Comparison of ENCODE assay signal across 8 cellular contexts in genomic region chr19:2455481-2456300, GRCh38. TPM values are rescaled to one million over a fixed set of nuclear protein-coding genes. Genes with fewer than 3 reads are reported as not detected.
A peak's percentile ranks its signal among the peaks of the same experiment; 100 is the strongest.
DNase-seq lines count a peak whose midpoint lies in the region; ATAC-seq and TF ChIP-seq lines count a peak whose summit lies in the region.

No MANE protein-coding gene starts in this region.

- H3K4me3 ChIP-seq in OCI-LY3 (ENCODE audit: low read length) (peak overlapping the region; percentile 92), spleen (peak overlapping the region; percentile 81 to 100 (median 96))

- no peak for ATAC-seq in GM21786 (IDR thresholded peaks at IDR 0.05; ENCODE audit: unreplicated experiment)

- H2BK15ac ChIP-seq in H9 (ENCODE audit: low read depth, low read length), result no peak overlapping the region

- H3K9ac ChIP-seq in ES-I3 (ENCODE audit: low read depth, low read length) (peak overlapping the region; percentile 82), H9 (ENCODE audit: extremely low read depth, insufficient read length, low read length) (peak overlapping the region; percentile 62), OCI-LY3 (ENCODE audit: low read length) (peak overlapping the region; percentile 100)

- no peak for TF ChIP-seq POLR2A in spleen (IDR thresholded peaks at IDR 0.05)

- H3K14ac ChIP-seq in H9 (ENCODE audit: insufficient read depth, low read length), result 0 out of 2 replicates have a peak overlapping the region, but pooled peaks have one; percentile 78

- H3K4ac ChIP-seq in H9 (ENCODE audit: low read depth, low read length), result no peak overlapping the region

- H4K20me1 ChIP-seq in H9 (ENCODE audit: control insufficient read depth, insufficient read depth, insufficient read length), result no peaks in the 10 kb centered on the region
- H4K20me1 ChIP-seq in OCI-LY3 (ENCODE audit: insufficient read depth, low read length), result peaks cover 48% of the 10 kb centered on the region

- no peak overlapping the region for H3K23ac ChIP-seq in H9 (ENCODE audit: insufficient read length, low read depth, low read length)

- DNase-seq in H9 (no peak), hepatic stellate cell (ENCODE audit: low spot score) (peak; percentile 68), spleen (peak; percentile 89), NCI-H2029 treated with DMSO at 0.1 percent for 48 hours (lab: John Stamatoyannopoulos, UW) (no peak)

- H3K4me1 ChIP-seq in ES-I3 (ENCODE audit: insufficient read depth, low read length), result peaks cover 11% of the 10 kb centered on the region; the same call in 1 of the 2 replicates
- no peaks in the 10 kb centered on the region; the same call in 1 of the 2 replicates for H3K4me1 ChIP-seq in H9 (ENCODE audit: insufficient read depth, low read length)
- peaks cover 38% of the 10 kb centered on the region for H3K4me1 ChIP-seq in OCI-LY3 (ENCODE audit: low read length)
- H3K4me1 ChIP-seq in spleen, result peaks cover 4 to 46% (median 24%) of the 10 kb centered on the region in 6 donors

- H4K8ac ChIP-seq in H9 (replicated peaks; ENCODE audit: insufficient read length, low read depth, low read length), result no peak overlapping the region

- H2AK5ac ChIP-seq in H9 (ENCODE audit: insufficient read length, low read length), result no peak overlapping the region

- no peaks in the 10 kb centered on the region; the same call in 1 of the 2 replicates for H3K36me3 ChIP-seq in ES-I3 (ENCODE audit: insufficient read depth, low read length)
- H3K36me3 ChIP-seq in OCI-LY3 (replicated peaks; ENCODE audit: low read depth, low read length), result peaks cover 20% of the 10 kb centered on the region
- peaks cover 0 to 11% (median 0%) of the 10 kb centered on the region in 6 donors for H3K36me3 ChIP-seq in spleen

- H3K18ac ChIP-seq in H9 (ENCODE audit: insufficient read length, low read depth, low read length), result no peak overlapping the region

- H3K27me3 ChIP-seq in H9 (ENCODE audit: insufficient read depth, low read length), result no peaks in the 10 kb centered on the region
- no peaks in the 10 kb centered on the region for H3K27me3 ChIP-seq in OCI-LY3 (ENCODE audit: low read depth, low read length)
- H3K27me3 ChIP-seq in spleen (replicated peaks in 1 of 7), result no peaks in the 10 kb centered on the region

- no peak overlapping the region for H3T11ph ChIP-seq in H9 (ENCODE audit: low read length)

- no peak overlapping the region for H2BK5ac ChIP-seq in H9 (ENCODE audit: insufficient read length, low read length)

- no peaks in the 10 kb centered on the region for H3K9me3 ChIP-seq in ES-I3 (ENCODE audit: control insufficient read depth, insufficient read depth, low read length)
- H3K9me3 ChIP-seq in H9 (ENCODE audit: control insufficient read depth, low read depth, low read length), result no peaks in the 10 kb centered on the region
- no peaks in the 10 kb centered on the region for H3K9me3 ChIP-seq in OCI-LY3 (ENCODE audit: insufficient read depth, low read length)
- no peaks in the 10 kb centered on the region for H3K9me3 ChIP-seq in spleen

- H2BK120ac ChIP-seq in H9 (ENCODE audit: low read depth, low read length, poor library complexity, severe bottlenecking), result no peak overlapping the region

- peaks cover 8 to 22% of the 10 kb centered on the region in 2 experiments for H3K4me1 Mint-ChIP-seq in H9
- peaks cover 15% of the 10 kb centered on the region for H3K4me1 Mint-ChIP-seq in activated naive CD8-positive, alpha-beta T cell (ENCODE audit: low read depth)

- no peak overlapping the region for H2BK20ac ChIP-seq in H9 (ENCODE audit: low read depth, low read length, poor library complexity, severe bottlenecking)

- H3K4me3 Mint-ChIP-seq in H9, result peak overlapping the region; percentile 79 to 90
- H3K4me3 Mint-ChIP-seq in activated naive CD8-positive, alpha-beta T cell, result peak overlapping the region; percentile 83

- no peak overlapping the region for H3K56ac ChIP-seq in H9 (ENCODE audit: insufficient read length, low read depth, low read length)

- H4K91ac ChIP-seq in H9 (ENCODE audit: insufficient read length, low read depth, low read length), result no peak overlapping the region

- peaks cover 2% of the 10 kb centered on the region for H3K23me2 ChIP-seq in H9 (ENCODE audit: insufficient read length, low read depth, low read length, poor library complexity, severe bottlenecking)

- H3K79me2 ChIP-seq in H9 (ENCODE audit: insufficient read depth, low read length), result peaks cover 26% of the 10 kb centered on the region; the same call in 1 of the 2 replicates
- peaks cover 66% of the 10 kb centered on the region for H3K79me2 ChIP-seq in OCI-LY3 (ENCODE audit: low read length)

- H2AFZ ChIP-seq in H9 (ENCODE audit: low read length) (no peak overlapping the region), OCI-LY3 (ENCODE audit: low read depth, low read length) (no peak overlapping the region)

- H3K27me3 Mint-ChIP-seq in H9 (ENCODE audit: low read depth), result no peaks in the 10 kb centered on the region
- H3K27me3 Mint-ChIP-seq in activated naive CD8-positive, alpha-beta T cell, result no peaks in the 10 kb centered on the region

- intact Hi-C loops in spleen (cut with DNase I; ENCODE audit: low total_unique reads), result no loop called here

- no peaks in the 10 kb centered on the region for H3K9me3 Mint-ChIP-seq in H9
- no peaks in the 10 kb centered on the region for H3K9me3 Mint-ChIP-seq in activated naive CD8-positive, alpha-beta T cell (ENCODE audit: low read depth)

- H3K4me2 ChIP-seq in H9 (ENCODE audit: insufficient read depth, insufficient read length, low read length) (peak overlapping the region; percentile 35), OCI-LY3 (ENCODE audit: low read length) (peak overlapping the region; percentile 90)

- no peak overlapping the region for H3K27ac ChIP-seq in H9 (ENCODE audit: insufficient read length, low read depth, low read length)
- H3K27ac ChIP-seq in OCI-LY3 (ENCODE audit: low read length), result peak overlapping the region; percentile 85
- H3K27ac ChIP-seq in spleen, result peak overlapping the region in 4 of 8 donors; percentile 62 to 84 (median 76)

- H3K27ac Mint-ChIP-seq in H9, result peak overlapping the region in 2 of 3 experiments; percentile 49 to 85; a peak in 3 of 7 replicates
- H3K27ac Mint-ChIP-seq in activated naive CD8-positive, alpha-beta T cell, result peak overlapping the region; percentile 73

- peaks cover 6% of the 10 kb centered on the region for H3K79me1 ChIP-seq in H9 (ENCODE audit: insufficient read depth, low read depth, low read length, poor library complexity, severe bottlenecking)

- TF ChIP-seq CTCF in H9 (conservative IDR thresholded peaks at IDR 0.05), result no peak
- TF ChIP-seq CTCF in OCI-LY3 (IDR thresholded peaks at IDR 0.05; ENCODE audit: low read depth, low read length), result no peak
- no peak for TF ChIP-seq CTCF in spleen (IDR thresholded peaks at IDR 0.05 in 8 of 11, conservative IDR thresholded peaks at IDR 0.05 in 3 of 11)

- peaks cover 0 to 3% (median 0%) of the 10 kb centered on the region in 3 experiments; a peak in 3 of 7 replicates for H3K36me3 Mint-ChIP-seq in H9 (ENCODE audit: insufficient read depth in 1 of 3, low read depth in 3 of 3)
- H3K36me3 Mint-ChIP-seq in activated naive CD8-positive, alpha-beta T cell, result no peaks in the 10 kb centered on the region

- no peak overlapping the region for H4K5ac ChIP-seq in H9 (ENCODE audit: insufficient read length, low read depth, low read length)

- no peak overlapping the region for H2BK12ac ChIP-seq in H9 (ENCODE audit: insufficient read length, low read depth, low read length)

- no CpG with 5 or more reads among the region's 42 CpGs for WGBS in H9 (ENCODE audit: extremely low coverage, insufficient read length, low lambda C conversion rate)
- 4 to 7% (median 7%) methylated on average over 20 to 42 of the region's 42 CpGs for WGBS in spleen, 5 donors

RNA-seq across cellular contexts. Expression of gene LMNB2, which starts 1.1 kb away (rescaled TPM):
- total RNA-seq in H9 (2021) (173 and 174 TPM in 2 replicates), spleen (10 to 100 TPM; 15.5 to 26.0 (median 21.6) TPM)
- polyA plus RNA-seq in spleen, result 10 to 100 TPM in 1 of 3 donors, 1 to 10 TPM in 2; 4.9 to 21.7 (median 8.9) TPM

RNA-seq across cellular contexts. Expression of gene GADD45B, which starts 20.2 kb away (rescaled TPM):
- total RNA-seq in H9 (2021), result 13.5 and 16.2 TPM in 2 replicates
- total RNA-seq in spleen, result 100 to 1,000 TPM in 1 of 7 donors, 10 to 100 TPM in 6; 57.4 to 114 (median 77.4) TPM
- polyA plus RNA-seq in spleen, result 10 to 100 TPM; 40.6 to 76.9 (median 43.3) TPM

RNA-seq across cellular contexts. Expression of gene TIMM13, which starts 28.3 kb away (rescaled TPM):
- total RNA-seq in H9 (2021) (214 and 219 TPM in 2 replicates), spleen (10 to 100 TPM; 21.1 to 59.3 (median 44.2) TPM)
- polyA plus RNA-seq in spleen, result 10 to 100 TPM; 39.5 to 87.5 (median 84.1) TPM

Comparison
In these comparisons a context has a peak if more than half of its experiments do, and no peak if none do; other contexts are left out.
1. DNase-seq: peak in hepatic stellate cell (single experiment) and spleen (single experiment); none in H9 (single experiment) and NCI-H2029 treated with DMSO at 0.1 percent for 48 hours (single experiment).
2. Peak in every context shown above with its lines, with median percentiles within 50 percentile points of each other: H3K9ac ChIP-seq.